ENCODE assay signal across 9 cellular contexts in genomic region chr11:15629690-15630321, GRCh38.
DNase-seq lines count a peak whose midpoint lies in the region; ATAC-seq, FAIRE-seq and TF ChIP-seq lines count a peak whose summit lies in the region.
"Had no signal": no experiment of that assay in that cellular context is flagged by ENCODE, and none has a peak within 500 bp of the region (broad histone marks: within the 10 kb centered on the region; RNA-seq: fewer than 3 reads in every experiment).

No MANE protein-coding gene starts in this region.

- no peak overlapping the region for H2AFZ ChIP-seq in GM23248

- BruUV-seq in A673 (replicated peaks; lab: Mats Ljungman, UMichigan) = no TSS peak
- no TSS peak for BruUV-seq in Panc1 (replicated peaks; lab: Mats Ljungman, UMichigan)

- TF ChIP-seq CTCF in A673 (conservative IDR thresholded peaks at IDR 0.05; ENCODE audit: low read depth, low read length) (peak; percentile 57), GM13977 (IDR thresholded peaks at IDR 0.05; ENCODE audit: extremely low read depth, insufficient read depth, missing control alignments) (peak; percentile 36), Panc1 (IDR thresholded peaks at IDR 0.05) (peak; percentile 49)

- H3K9ac ChIP-seq in GM23248 = no peak overlapping the region

- H4K20me1 ChIP-seq in GM23248 (ENCODE audit: insufficient read depth) = no peaks in the 10 kb centered on the region

- H3K9me3 ChIP-seq in A673 (ENCODE audit: low read depth, low read length, poor library complexity, severe bottlenecking) (no peaks in the 10 kb centered on the region), Panc1 (ENCODE audit: control insufficient read depth, insufficient read depth, low read depth, low read length) (no peaks in the 10 kb centered on the region), GM23248 (ENCODE audit: low read depth) (no peaks in the 10 kb centered on the region)

- in situ Hi-C loops in GM13977 (cut with MboI; ENCODE audit: low pct_unique_long_range_greater_than_20kb, low sequenced_read_pairs, unreplicated experiment) (no loop called here), Panc1 (cut with HindIII; ENCODE audit: low pct_unique_long_range_greater_than_20kb, low sequenced_read_pairs) (no loop called here), GM23248 (cut with MboI) (no loop called here)

- H3K36me3 ChIP-seq in A673 (ENCODE audit: insufficient read depth, low read length, poor library complexity, severe bottlenecking) = no peaks in the 10 kb centered on the region
- no peaks in the 10 kb centered on the region for H3K36me3 ChIP-seq in Panc1 (ENCODE audit: control insufficient read depth, insufficient read depth, low read length)
- no peaks in the 10 kb centered on the region for H3K36me3 ChIP-seq in GM23248 (ENCODE audit: low read depth)

- H3K27ac ChIP-seq in A673 (ENCODE audit: low read depth, low read length, poor library complexity, severe bottlenecking) = no peak overlapping the region
- no peak overlapping the region for H3K27ac ChIP-seq in Panc1 (ENCODE audit: low read length)
- H3K27ac ChIP-seq in GM23248 = no peak overlapping the region
- H3K27ac ChIP-seq: HL-60 had no signal

- POLR2A ChIA-PET in A673 (lab: Charles Lee; ENCODE audit: low non-redundant PET) (no interaction called here), Panc1 (lab: Charles Lee) (no interaction called here)

- H3K4me2 ChIP-seq in GM23248 (ENCODE audit: unreplicated experiment) = no peak overlapping the region

- no peaks in the 10 kb centered on the region for H3K9me2 ChIP-seq in GM23248 (ENCODE audit: insufficient read depth)

- intact Hi-C loops in A673 (cut with micrococcal nuclease; ENCODE audit: unreplicated experiment) = no loop called here
- intact Hi-C loops in Panc1 (cut with micrococcal nuclease; ENCODE audit: unreplicated experiment) = no loop called here
- intact Hi-C loops in left ventricle myocardium superior (cut with micrococcal nuclease) = no loop called here

- H3K4me3 ChIP-seq in A673 (ENCODE audit: low read depth, low read length, poor library complexity, severe bottlenecking) (no peak overlapping the region), Panc1 (ENCODE audit: low read depth in 2 of 2, low read length in 2 of 2) (no peak overlapping the region), GM23248 (no peak overlapping the region)

- no peaks in the 10 kb centered on the region for H3K4me1 ChIP-seq in A673 (ENCODE audit: insufficient read depth, low read length, poor library complexity, severe bottlenecking)
- no peaks in the 10 kb centered on the region for H3K4me1 ChIP-seq in Panc1 (ENCODE audit: control insufficient read depth, insufficient read depth, low read length)
- no peaks in the 10 kb centered on the region for H3K4me1 ChIP-seq in GM23248 (ENCODE audit: insufficient read depth)

- CTCF ChIA-PET in A673 (lab: Charles Lee) = no interaction called here
- CTCF ChIA-PET in Panc1 (lab: Charles Lee) = no interaction called here

- 27 to 34% methylated on average over 6 of the region's 6 CpGs for WGBS in GM23248 (ENCODE audit: low coverage in 1 of 2, low lambda C conversion rate in 2 of 2, missing lambda C conversion rate in 2 of 2), 2 experiments

- peak; percentile 43 for DNase-seq in A673 (ENCODE audit: low spot score)
- DNase-seq in GM13977 (ENCODE audit: low spot score) = no peak
- no peak for DNase-seq in Panc1 (ENCODE audit: low read depth, low spot score)
- peak; percentile 46 for DNase-seq in left ventricle myocardium superior
- DNase-seq in GM19239 (ENCODE audit: insufficient read length, low spot score) = no peak
- DNase-seq in GM23248 = no peak
- DNase-seq in midbrain (lab: John Stamatoyannopoulos, UW) = no peak
- no peak for DNase-seq in NCI-H1436 treated with DMSO at 0.1 percent for 48 hours (lab: John Stamatoyannopoulos, UW)

- no peaks in the 10 kb centered on the region for H3K79me2 ChIP-seq in GM23248 (ENCODE audit: insufficient read depth)

- ATAC-seq in Panc1 (peak; percentile 62; the same call in 1 of the 2 replicates), left ventricle myocardium superior (peak; percentile 66)

- FAIRE-seq in GM19239 (lab: Jason Lieb, UNC) = no peak

- H3K27me3 ChIP-seq in A673 (replicated peaks; ENCODE audit: insufficient read depth, low read depth, low read length, poor library complexity) = no peaks in the 10 kb centered on the region
- no peaks in the 10 kb centered on the region; the same call in 1 of the 2 replicates for H3K27me3 ChIP-seq in Panc1 (ENCODE audit: control insufficient read depth, insufficient read depth, low read length)
- no peaks in the 10 kb centered on the region for H3K27me3 ChIP-seq in GM23248 (replicated peaks; ENCODE audit: insufficient read depth)

- H3F3A ChIP-seq in GM23248 (ENCODE audit: insufficient read depth) = no peaks in the 10 kb centered on the region

Comparison
In these comparisons a context has a peak if more than half of its experiments do, and no peak if none do; other contexts are left out.
1. DNase-seq: peak in A673 (single experiment) and left ventricle myocardium superior (single experiment); none in GM13977 (single experiment), Panc1 (single experiment), GM19239 (single experiment), GM23248 (single experiment), midbrain (single experiment) and NCI-H1436 treated with DMSO at 0.1 percent for 48 hours (single experiment).
2. Peak in every context shown above with its lines, with median percentiles within 50 percentile points of each other: CTCF ChIP-seq.